In genomic region chr7:101904019-101904418, GRCh38 we compare ENCODE assay signal across 30 cellular contexts.
"Had no signal": no experiment of that assay in that cellular context is flagged by ENCODE, and none has a peak within 500 bp of the region (broad histone marks: within the 10 kb centered on the region; RNA-seq: fewer than 3 reads in every experiment).

No MANE protein-coding gene starts in this region.

- H3K27ac ChIP-seq: breast epithelium, cardiac muscle cell, colonic mucosa, heart left ventricle, VCaP had no signal

- H3K36me3 Mint-ChIP-seq: activated naive CD4-positive, alpha-beta T cell treated with anti-CD3 and anti-CD28 coated beads, Interleukin-2, amount 10 ng/mL, durations not matched to agents 7 days and 5 days; activated naive CD4-positive, alpha-beta T cell treated with anti-CD3 and anti-CD28 coated beads, Interleukin-2, amount 50 U/mL, for 72 hours; activated naive CD8-positive, alpha-beta T cell treated with anti-CD3 and anti-CD28 coated beads, Interleukin-2, amount 10 ng/mL, durations not matched to agents 7 days and 5 days; WTC11 had no signal

- H3K27me3 ChIP-seq: ascending aorta, breast epithelium, cardiac muscle cell, colonic mucosa, dorsolateral prefrontal cortex, heart left ventricle had no signal

- H3K4me1 ChIP-seq: breast epithelium, colonic mucosa had no signal

- H3K9me3 ChIP-seq: ascending aorta, breast epithelium, colonic mucosa, heart left ventricle had no signal

- H3K4me1 Mint-ChIP-seq: activated CD4-positive, alpha-beta T cell treated with anti-CD3 and anti-CD28 coated beads, Interleukin-2, amount 10 ng/mL, durations not matched to agents 7 days and 5 days; activated naive CD4-positive, alpha-beta T cell treated with anti-CD3 and anti-CD28 coated beads, Interleukin-2, amount 10 ng/mL, durations not matched to agents 7 days and 5 days had no signal

- DNase-seq: activated CD4-positive, alpha-beta memory T cell treated with anti-CD3 and anti-CD28 coated beads, Interleukin-2, amount 10 ng/mL, durations not matched to agents 7 days and 5 days; activated CD4-positive, alpha-beta T cell treated with anti-CD3 and anti-CD28 coated beads for 1 hour; activated CD4-positive, alpha-beta T cell treated with anti-CD3 and anti-CD28 coated beads for 4 hours; activated CD4-positive, alpha-beta T cell treated with anti-CD3 and anti-CD28 coated beads, Interleukin-2, amount 10 ng/mL, durations not matched to agents 7 days and 5 days; activated CD4-positive, alpha-beta T cell treated with anti-CD3 and anti-CD28 coated beads, Interleukin-2, amount 50 U/mL, for 4 hours; activated CD8-positive, alpha-beta memory T cell treated with anti-CD3 and anti-CD28 coated beads, Interleukin-2, amount 50 U/mL, for 48 hours; activated gamma-delta T cell; activated naive CD4-positive, alpha-beta T cell; activated naive CD4-positive, alpha-beta T cell treated with anti-CD3 and anti-CD28 coated beads, Interleukin-2, amount 10 ng/mL, durations not matched to agents 7 days and 5 days; activated naive CD8-positive, alpha-beta T cell treated with anti-CD3 and anti-CD28 coated beads, Interleukin-2, amount 10 ng/mL, durations not matched to agents 7 days and 5 days; activated T-cell treated with anti-CD3 and anti-CD28 coated beads for 4 hours; activated T-cell treated with anti-CD3 and anti-CD28 coated beads, Interleukin-2, amount 50 U/mL, for 24 hours; activated T-cell treated with anti-CD3 and anti-CD28 coated beads, Interleukin-2, amount 50 U/mL, for 72 hours; central memory CD4-positive, alpha-beta T cell; colonic mucosa; effector memory CD4-positive, alpha-beta T cell; endodermal cell; foreskin fibroblast; heart left ventricle; T-helper 2 cell had no signal

- ATAC-seq: activated naive CD4-positive, alpha-beta T cell treated with anti-CD3 and anti-CD28 coated beads, Interleukin-2, amount 50 U/mL, for 72 hours; activated T-cell treated with anti-CD3 and anti-CD28 coated beads, Interleukin-2, amount 50 U/mL, for 72 hours; esophagus mucosa; heart left ventricle; WTC11 had no signal

- H3K27ac Mint-ChIP-seq: activated CD4-positive, alpha-beta memory T cell treated with anti-CD3 and anti-CD28 coated beads, Interleukin-2, amount 10 ng/mL, durations not matched to agents 7 days and 5 days; activated CD4-positive, alpha-beta T cell treated with anti-CD3 and anti-CD28 coated beads, Interleukin-2, amount 10 ng/mL, durations not matched to agents 7 days and 5 days; activated naive CD4-positive, alpha-beta T cell treated with anti-CD3 and anti-CD28 coated beads, Interleukin-2, amount 10 ng/mL, durations not matched to agents 7 days and 5 days; activated naive CD4-positive, alpha-beta T cell treated with anti-CD3 and anti-CD28 coated beads, Interleukin-2, amount 50 U/mL, for 72 hours; activated naive CD8-positive, alpha-beta T cell treated with anti-CD3 and anti-CD28 coated beads, Interleukin-2, amount 10 ng/mL, durations not matched to agents 7 days and 5 days; activated T-cell treated with anti-CD3 and anti-CD28 coated beads, Interleukin-2, amount 50 U/mL, for 24 hours; activated T-cell treated with anti-CD3 and anti-CD28 coated beads, Interleukin-2, amount 50 U/mL, for 72 hours; endodermal cell had no signal

- H3K27me3 Mint-ChIP-seq: activated CD4-positive, alpha-beta memory T cell treated with anti-CD3 and anti-CD28 coated beads, Interleukin-2, amount 10 ng/mL, durations not matched to agents 7 days and 5 days; activated CD4-positive, alpha-beta T cell treated with anti-CD3 and anti-CD28 coated beads, Interleukin-2, amount 10 ng/mL, durations not matched to agents 7 days and 5 days; activated naive CD4-positive, alpha-beta T cell treated with anti-CD3 and anti-CD28 coated beads, Interleukin-2, amount 10 ng/mL, durations not matched to agents 7 days and 5 days; activated naive CD8-positive, alpha-beta T cell treated with anti-CD3 and anti-CD28 coated beads, Interleukin-2, amount 10 ng/mL, durations not matched to agents 7 days and 5 days; activated T-cell treated with anti-CD3 and anti-CD28 coated beads, Interleukin-2, amount 50 U/mL, for 24 hours; brain; dendritic cell treated with granulocyte-macrophage colony-stimulating factor and Interleukin-4, amounts not matched to agents 40 ng/mL and 50 ng/mL, for 4 days had no signal

- H3K9me3 Mint-ChIP-seq: activated CD4-positive, alpha-beta memory T cell treated with anti-CD3 and anti-CD28 coated beads, Interleukin-2, amount 10 ng/mL, durations not matched to agents 7 days and 5 days; activated CD4-positive, alpha-beta T cell treated with anti-CD3 and anti-CD28 coated beads, Interleukin-2, amount 10 ng/mL, durations not matched to agents 7 days and 5 days; activated naive CD4-positive, alpha-beta T cell treated with anti-CD3 and anti-CD28 coated beads, Interleukin-2, amount 10 ng/mL, durations not matched to agents 7 days and 5 days; activated naive CD4-positive, alpha-beta T cell treated with anti-CD3 and anti-CD28 coated beads, Interleukin-2, amount 50 U/mL, for 72 hours; activated naive CD8-positive, alpha-beta T cell treated with anti-CD3 and anti-CD28 coated beads, Interleukin-2, amount 10 ng/mL, durations not matched to agents 7 days and 5 days; activated T-cell treated with anti-CD3 and anti-CD28 coated beads, Interleukin-2, amount 50 U/mL, for 24 hours; activated T-cell treated with anti-CD3 and anti-CD28 coated beads, Interleukin-2, amount 50 U/mL, for 72 hours; brain; dendritic cell treated with granulocyte-macrophage colony-stimulating factor and Interleukin-4, amounts not matched to agents 40 ng/mL and 50 ng/mL, for 4 days; endodermal cell; WTC11 had no signal

- H3K4me3 ChIP-seq: ascending aorta, breast epithelium, cardiac muscle cell, colonic mucosa, dorsolateral prefrontal cortex, heart left ventricle had no signal

- H3K4me3 Mint-ChIP-seq: activated CD4-positive, alpha-beta memory T cell treated with anti-CD3 and anti-CD28 coated beads, Interleukin-2, amount 10 ng/mL, durations not matched to agents 7 days and 5 days; activated CD4-positive, alpha-beta T cell treated with anti-CD3 and anti-CD28 coated beads, Interleukin-2, amount 10 ng/mL, durations not matched to agents 7 days and 5 days; activated naive CD4-positive, alpha-beta T cell treated with anti-CD3 and anti-CD28 coated beads, Interleukin-2, amount 10 ng/mL, durations not matched to agents 7 days and 5 days; activated naive CD8-positive, alpha-beta T cell treated with anti-CD3 and anti-CD28 coated beads, Interleukin-2, amount 10 ng/mL, durations not matched to agents 7 days and 5 days; activated T-cell treated with anti-CD3 and anti-CD28 coated beads, Interleukin-2, amount 50 U/mL, for 24 hours; activated T-cell treated with anti-CD3 and anti-CD28 coated beads, Interleukin-2, amount 50 U/mL, for 72 hours; brain; dendritic cell treated with granulocyte-macrophage colony-stimulating factor and Interleukin-4, amounts not matched to agents 40 ng/mL and 50 ng/mL, for 4 days; endodermal cell; WTC11 had no signal

- H3K36me3 ChIP-seq: ascending aorta, breast epithelium, cardiac muscle cell, colonic mucosa, heart left ventricle had no signal
